ENCODE assay signal across 8 cellular contexts in genomic region chr11:27363576-27364115, GRCh38. TPM values are rescaled to one million over a fixed set of nuclear protein-coding genes. Genes with fewer than 3 reads are reported as not detected.
DNase-seq lines count a peak whose midpoint lies in the region; ATAC-seq, FAIRE-seq and TF ChIP-seq lines count a peak whose summit lies in the region.

No MANE protein-coding gene starts in this region.

- no peak overlapping the region for H3K18ac ChIP-seq in mesendoderm (ENCODE audit: low read length)

- H4K5ac ChIP-seq in mesendoderm (ENCODE audit: low read length) = no peak overlapping the region

- DNase-seq in right atrium auricular region (ENCODE audit: low spot score) (no peak), cardiac septum (ENCODE audit: low spot score) (no peak), K562 (ENCODE audit: extremely low read depth in 1 of 4, low spot score in 3 of 4) (no peak), mesendoderm (no peak), NCI-H510A treated with DMSO at 0.1 percent for 48 hours (lab: John Stamatoyannopoulos, UW) (no peak), NCI-H524 treated with DMSO at 0.1 percent for 48 hours (lab: John Stamatoyannopoulos, UW) (no peak)
- no peak for DNase-seq in activated CD4-positive, alpha-beta T cell treated with anti-CD3 and anti-CD28 coated beads, Interleukin-2, amount 50 U/mL, for 4 hours
- DNase-seq in activated CD8-positive, alpha-beta memory T cell treated with anti-CD3 and anti-CD28 coated beads for 24 hours = no peak

- WGBS in K562 (ENCODE audit: insufficient coverage, low coverage, missing lambda C conversion rate) = 47% methylated on average over 13 of the region's 13 CpGs
- no CpG with 5 or more reads among the region's 13 CpGs for WGBS in mesendoderm (ENCODE audit: extremely low coverage, insufficient coverage, low lambda C conversion rate)

- H2BK120ac ChIP-seq in mesendoderm (ENCODE audit: low read depth, low read length) = no peak overlapping the region

- TF ChIP-seq CTCF in right atrium auricular region (IDR thresholded peaks at IDR 0.05) (no peak), K562 (IDR thresholded peaks at IDR 0.05 in 2 of 3, conservative IDR thresholded peaks at IDR 0.05 in 1 of 3; ENCODE audit: insufficient read depth in 2 of 3, low read depth in 1 of 3, low read length in 3 of 3) (no peak)

- no peak for ATAC-seq in K562

- no peak overlapping the region for H2BK5ac ChIP-seq in mesendoderm (ENCODE audit: low read length)

- no peak overlapping the region for H4K8ac ChIP-seq in mesendoderm (ENCODE audit: low read depth, low read length)

- H3K79me2 ChIP-seq in K562 (ENCODE audit: control insufficient read depth, insufficient read depth, low read length) (peaks cover 14% of the 10 kb centered on the region; the same call in 2 of the 3 replicates), mesendoderm (ENCODE audit: control insufficient read depth, insufficient read depth, low read length) (no peaks in the 10 kb centered on the region)

- H3K27me3 ChIP-seq in right atrium auricular region (no peaks in the 10 kb centered on the region), K562 (ENCODE audit: control insufficient read depth in 2 of 2, insufficient read depth in 2 of 2, low read length in 2 of 2) (no peaks in the 10 kb centered on the region), mesendoderm (ENCODE audit: insufficient read depth, low read length, poor library complexity) (no peaks in the 10 kb centered on the region)

- H3K4me2 ChIP-seq in K562 (ENCODE audit: insufficient read depth, low read length) (peak overlapping the region; percentile 87), mesendoderm (ENCODE audit: low read length) (peak overlapping the region; percentile 52)

- no peak overlapping the region for H2AK5ac ChIP-seq in mesendoderm (ENCODE audit: low read length)

- H3K4me1 ChIP-seq in right atrium auricular region (peaks cover 0 to 17% of the 10 kb centered on the region in 2 donors), K562 (replicated peaks in 1 of 2; ENCODE audit: control insufficient read depth in 2 of 2, insufficient read depth in 2 of 2, low read length in 2 of 2) (peaks cover 11 to 24% of the 10 kb centered on the region in 2 experiments), mesendoderm (ENCODE audit: control insufficient read depth, low read depth, low read length) (peaks cover 7% of the 10 kb centered on the region)

- H3K4me3 ChIP-seq in right atrium auricular region = peak overlapping the region; percentile 80 to 86
- peak overlapping the region; percentile 67 for H3K4me3 ChIP-seq in K562
- H3K4me3 ChIP-seq in mesendoderm (ENCODE audit: low read length) = no peak overlapping the region

- H3K36me3 ChIP-seq in right atrium auricular region (peaks cover 16% of the 10 kb centered on the region), K562 (ENCODE audit: control insufficient read depth, insufficient read depth, low read length) (no peaks in the 10 kb centered on the region; the same call in 2 of the 3 replicates), mesendoderm (ENCODE audit: control insufficient read depth, insufficient read depth, low read length) (no peaks in the 10 kb centered on the region)

- POLR2A ChIA-PET in K562 (lab: Yijun Ruan, JAX) = interaction anchor here (1.0 to 1.3 kb wide), 3 partner anchors 10 to 149 kb away, joined by 3 to 4 read pairs (median 3); no protein-coding TSS in a partner anchor

- no peak for TF ChIP-seq POLR2A in K562 (conservative IDR thresholded peaks at IDR 0.05)

- no peaks in the 10 kb centered on the region for H4K20me1 ChIP-seq in K562 (replicated peaks; ENCODE audit: control insufficient read depth, insufficient read depth, low read length)

- H3K9ac ChIP-seq in K562 (ENCODE audit: insufficient read depth in 1 of 2, low read depth in 2 of 2, low read length in 2 of 2) (peak overlapping the region; percentile 73 to 97; a peak in 3 of 4 replicates), mesendoderm (ENCODE audit: low read length) (peak overlapping the region; percentile 60)

- no peaks in the 10 kb centered on the region for H3K9me3 ChIP-seq in right atrium auricular region
- no peaks in the 10 kb centered on the region for H3K9me3 ChIP-seq in K562 (replicated peaks; ENCODE audit: control insufficient read depth, insufficient read depth, low read depth, low read length)

- TF ChIP-seq EP300 in K562 (IDR thresholded peaks at IDR 0.05; ENCODE audit: low read length) = no peak

- peak overlapping the region; percentile 87 for H2AFZ ChIP-seq in K562 (ENCODE audit: low read depth, low read length)

- no peak overlapping the region for H2BK15ac ChIP-seq in mesendoderm (replicated peaks; ENCODE audit: low read depth)

- H3K27ac ChIP-seq in right atrium auricular region = peak overlapping the region in 1 of 2 donors; percentile 41
- no peak overlapping the region for H3K27ac ChIP-seq in K562 (ENCODE audit: extremely low read depth, low read depth, low read length)
- H3K27ac ChIP-seq in mesendoderm (ENCODE audit: low read depth, low read length) = no peak overlapping the region

- H3K4ac ChIP-seq in mesendoderm (ENCODE audit: low read depth, low read length) = no peak overlapping the region

- H3K23ac ChIP-seq in mesendoderm (ENCODE audit: low read length) = no peak overlapping the region

- H3K56ac ChIP-seq in mesendoderm (ENCODE audit: low read length) = peak overlapping the region; percentile 77

- no peaks in the 10 kb centered on the region for H3K9me1 ChIP-seq in K562 (ENCODE audit: control insufficient read depth, insufficient read depth, low read length)

- FAIRE-seq in K562 (lab: Jason Lieb, UNC) = no peak

- peaks cover 2% of the 10 kb centered on the region for H3K79me1 ChIP-seq in mesendoderm (ENCODE audit: low read length)

- CTCF ChIA-PET in K562 (lab: Yijun Ruan, JAX; ENCODE audit: low intra/inter-chr PET ratio) = no interaction called here

- TF ChIP-seq RAD21 in K562 (CRISPR knock-in tag; conservative IDR thresholded peaks at IDR 0.05 in 1 of 2, IDR thresholded peaks at IDR 0.05 in 1 of 2) = no peak

- in situ Hi-C loops in K562 (cut with MboI) = loop anchor here (5.0 kb wide), 1 partner anchor 119 kb away; no protein-coding TSS in a partner anchor

- BruUV-seq in K562 (replicated peaks; lab: Mats Ljungman, UMichigan) = no TSS peak

- intact Hi-C loops in cardiac septum (cut with DNase I) = loop anchor here (10.0 kb wide), 1 partner anchor 159 kb away; no protein-coding TSS in a partner anchor
- intact Hi-C loops in K562 (cut with micrococcal nuclease) = no loop called here

TF ChIP-seq in K562, 482 proteins besides CTCF, POLR2A, EP300 and RAD21 (continues in another document):
- TF ChIP-seq ZNF184 (CRISPR knock-in tag; IDR thresholded peaks at IDR 0.05) (no peak), KDM1A (IDR thresholded peaks at IDR 0.05) (peak; percentile 50 to 60; a peak in 1 of 4 replicates), C11orf30 (IDR thresholded peaks at IDR 0.05; ENCODE audit: low read depth) (peak; percentile 85), ZNF316 (IDR thresholded peaks at IDR 0.05) (peak; percentile 92), MAFF (IDR thresholded peaks at IDR 0.05; ENCODE audit: low read length) (peak; percentile 51; the same call in 1 of the 2 replicates), ZNF766 (CRISPR knock-in tag; conservative IDR thresholded peaks at IDR 0.05) (no peak), MAFG (tag; conservative IDR thresholded peaks at IDR 0.05) (peak; percentile 76), NFRKB (IDR thresholded peaks at IDR 0.05; ENCODE audit: low read depth) (no peak), PBX2 (CRISPR knock-in tag; IDR thresholded peaks at IDR 0.05; ENCODE audit: low read depth) (no peak), PBX2 (tag; conservative IDR thresholded peaks at IDR 0.05; ENCODE audit: low read depth) (0 out of 2 replicates have a peak, but pooled peaks have one; percentile 9), ETS2 (tag; IDR thresholded peaks at IDR 0.05; ENCODE audit: borderline replicate concordance, poor library complexity, severe bottlenecking) (no peak)

RNA-seq across cellular contexts. Expression of gene CCDC34, which starts 0.6 kb away (rescaled TPM):
- total RNA-seq in right atrium auricular region = 1 to 10 TPM in 1 of 2 donors, not detected in 1; 2.6 TPM
- total RNA-seq in cardiac septum = 2.3 TPM
- 2.5 and 6.3 TPM in 2 replicates for total RNA-seq in K562 (2011; cell fraction: chromatin; rRNA removed; ENCODE audit: low replicate concordance)
- total RNA-seq in K562 (2011; cell fraction: nucleolus; rRNA removed) = 2.5 and 2.7 TPM in 2 replicates
- 3.3 and 7.7 TPM in 2 replicates for total RNA-seq in K562 (2011; cell fraction: nucleoplasm; rRNA removed)
- total RNA-seq in K562 (2014; rRNA removed) = 13.8 and 16.5 TPM in 2 replicates
- 22.4 and 24.7 TPM in 2 replicates for total RNA-seq in K562 (2014; rRNA removed; fragmentation: Illumina TruSeq; extraction: Trizol)
- total RNA-seq in K562 (2015; rRNA removed; fragmentation: Illumina TruSeq; extraction: Trizol) = 32.6 and 34.7 TPM in 2 replicates
- total RNA-seq in K562 (2021) = 14.8 and 15.7 TPM in 2 replicates
- polyA plus RNA-seq in K562 (2011; rRNA removed) = 8.1 and 11.9 TPM in 2 replicates
- polyA plus RNA-seq in K562 (2011; cell fraction: cytosol; rRNA removed) = 5.8 and 7.1 TPM in 2 replicates
- 5.1 and 5.8 TPM in 2 replicates for polyA plus RNA-seq in K562 (2011; cell fraction: nucleus; rRNA removed)
- 16.1 and 24.0 TPM in 2 replicates for polyA plus RNA-seq in K562 (2012)
- polyA plus RNA-seq in K562 (2014; fragmentation: Illumina TruSeq; extraction: Trizol) = 30.9 and 42.0 TPM in 2 replicates
- 1 to 10 TPM; 6.2 to 6.6 TPM for polyA plus RNA-seq in K562 (2014; fragmentation: Nextera tagmentation; extraction: Ambion mirVana)
- 15.6 and 19.0 TPM in 2 replicates for polyA plus RNA-seq in K562 (2014; rRNA removed)
- polyA minus RNA-seq in K562 (2011; rRNA and poly(A)+ RNA removed) = 5.4 and 7.6 TPM in 2 replicates
- 3.1 and 4.3 TPM in 2 replicates for polyA minus RNA-seq in K562 (2011; cell fraction: cytosol; rRNA and poly(A)+ RNA removed)
- 4.7 and 5.2 TPM in 2 replicates for polyA minus RNA-seq in K562 (2011; cell fraction: nucleus; rRNA and poly(A)+ RNA removed)
- 38.0 TPM for polyA plus RNA-seq in mesendoderm (2013, experiment 1 of 2)
- polyA plus RNA-seq in mesendoderm (2013, experiment 2 of 2) = 40.1 TPM
